In genomic region chr17:17866425-17866824, GRCh38 we compare ENCODE assay signal across 18 cellular contexts. TPM values are rescaled to one million over a fixed set of nuclear protein-coding genes. Genes with fewer than 3 reads are reported as not detected.
A peak's percentile ranks its signal among the peaks of the same experiment; 100 is the strongest.
DNase-seq lines count a peak whose midpoint lies in the region; FAIRE-seq and TF ChIP-seq lines count a peak whose summit lies in the region.
"Had no signal": no experiment of that assay in that cellular context is flagged by ENCODE, and none has a peak within 500 bp of the region (broad histone marks: within the 10 kb centered on the region; RNA-seq: fewer than 3 reads in every experiment).

No MANE protein-coding gene starts in this region.

- no peak for DNase-seq in RWPE1 (ENCODE audit: low spot score)
- DNase-seq in H1 (ENCODE audit: low read depth in 1 of 2, low spot score in 2 of 2): no peak
- no peak for DNase-seq in mesendoderm
- no peak for DNase-seq in activated gamma-delta T cell treated with Interleukin-2 at 50 U/mL for 16 hours
- DNase-seq in testis: no peak
- no peak for DNase-seq in transverse colon
- DNase-seq: BE2C; CD8-positive, alpha-beta T cell; COR-L47; DMS153; DMS79 treated with DMSO at 0.1 percent for 48 hours; EL; GM23248; H9 had no signal

- H2BK5ac ChIP-seq in H1 (ENCODE audit: low read depth, low read length) (no peak overlapping the region), mesendoderm (ENCODE audit: low read length) (no peak overlapping the region)

- no peak overlapping the region for H2BK120ac ChIP-seq in H1 (replicated peaks; ENCODE audit: low read depth, low read length)
- no peak overlapping the region for H2BK120ac ChIP-seq in mesendoderm (ENCODE audit: low read depth, low read length)

- no peaks in the 10 kb centered on the region for H3K23me2 ChIP-seq in H1 (ENCODE audit: low read depth, low read length)

- H2AK5ac ChIP-seq in H1 (ENCODE audit: low read depth, low read length) (0 out of 2 replicates have a peak overlapping the region, but pooled peaks have one; percentile 42), mesendoderm (ENCODE audit: low read length) (no peak overlapping the region)

- no peak overlapping the region for H3K18ac ChIP-seq in H1 (ENCODE audit: extremely low read depth, low read length)
- H3K18ac ChIP-seq in mesendoderm (ENCODE audit: low read length): no peak overlapping the region

- peak overlapping the region; percentile 92; the same call in 1 of the 2 replicates for H2BK12ac ChIP-seq in H1 (ENCODE audit: low read depth, low read length)

- H3K79me2 ChIP-seq in H1 (ENCODE audit: control insufficient read depth in 1 of 2, insufficient read depth in 2 of 2, low read length in 2 of 2) (no peaks in the 10 kb centered on the region), mesendoderm (ENCODE audit: control insufficient read depth, insufficient read depth, low read length) (no peaks in the 10 kb centered on the region)

- no peak overlapping the region for H2AFZ ChIP-seq in H1 (ENCODE audit: low read length)
- H2AFZ ChIP-seq: GM23248 had no signal

- no peak overlapping the region for H3K14ac ChIP-seq in H1 (ENCODE audit: insufficient read length)

- intact Hi-C loops in testis (cut with DNase I; ENCODE audit: low total_unique reads): no loop called here
- intact Hi-C loops in transverse colon (cut with DNase I; ENCODE audit: low total_unique reads): loop anchor here (5.0 kb wide), 1 partner anchor 171 kb away; the partner anchor contains the start of genes ATPAF2 and GID4

- H3K56ac ChIP-seq in H1 (replicated peaks; ENCODE audit: insufficient read length, low read depth, low read length) (no peak overlapping the region), mesendoderm (ENCODE audit: low read length) (peak overlapping the region; percentile 25)

- no peak overlapping the region for H3K4me2 ChIP-seq in H1 (ENCODE audit: insufficient read depth in 1 of 2, low read depth in 2 of 2, low read length in 2 of 2)
- H3K4me2 ChIP-seq in mesendoderm (ENCODE audit: low read length): no peak overlapping the region
- H3K4me2 ChIP-seq: A549 had no signal

- H3K4me1 ChIP-seq in H1 (replicated peaks in 1 of 4; ENCODE audit: control insufficient read depth in 3 of 4, insufficient read depth in 4 of 4, low read length in 3 of 4) (peaks cover 3 to 14% (median 11%) of the 10 kb centered on the region in 4 experiments), mesendoderm (ENCODE audit: control insufficient read depth, low read depth, low read length) (no peaks in the 10 kb centered on the region), testis (no peaks in the 10 kb centered on the region), transverse colon (peaks cover 0 to 9% (median 2%) of the 10 kb centered on the region in 4 donors)
- H3K4me1 ChIP-seq: A549, BE2C had no signal

- H4K8ac ChIP-seq in H1 (ENCODE audit: extremely low read depth, insufficient read depth, low read length) (no peak overlapping the region), mesendoderm (ENCODE audit: low read depth, low read length) (no peak overlapping the region)

- H4K5ac ChIP-seq in H1 (ENCODE audit: insufficient read length, low read depth, low read length) (no peak overlapping the region), mesendoderm (ENCODE audit: low read length) (no peak overlapping the region)

- in situ Hi-C loops in transverse colon (cut with MboI; ENCODE audit: low pct_ligation_motif_present in 1 of 4, low pct_unique_long_range_greater_than_20kb in 1 of 4, low sequenced_read_pairs in 3 of 4): loop anchor here in 2 of 4 donors (10.0 to 25.0 kb wide), 2 partner anchors 62 to 179 kb away; partner anchors contain the start of gene RAI1 (in 1 of the 2)

- H3K9ac ChIP-seq in H1 (replicated peaks in 1 of 4; ENCODE audit: extremely low read depth in 1 of 4, low read depth in 3 of 4, low read length in 3 of 4) (no peak overlapping the region), mesendoderm (ENCODE audit: low read length) (no peak overlapping the region)
- H3K9ac ChIP-seq: GM23248 had no signal

- no peaks in the 10 kb centered on the region for H3K9me3 ChIP-seq in H1 (ENCODE audit: insufficient read depth in 2 of 2, low read depth in 1 of 2, low read length in 1 of 2)
- H3K9me3 ChIP-seq in testis: no peaks in the 10 kb centered on the region
- H3K9me3 ChIP-seq in transverse colon: no peaks in the 10 kb centered on the region
- H3K9me3 ChIP-seq: A549, BE2C had no signal

- FAIRE-seq in H1 (lab: Jason Lieb, UNC): no peak
- FAIRE-seq: A549, D721Med, G401.6, GM12891 had no signal

- TF ChIP-seq EP300 in H1 (IDR thresholded peaks at IDR 0.05; ENCODE audit: borderline replicate concordance in 1 of 2, low read depth in 2 of 2, low read length in 2 of 2) (no peak), transverse colon (IDR thresholded peaks at IDR 0.05; ENCODE audit: low read depth) (no peak)

- TF ChIP-seq POLR2A in H1 (IDR thresholded peaks at IDR 0.05; ENCODE audit: control extremely low read depth in 1 of 2, low read depth in 2 of 2, low read length in 2 of 2): no peak
- TF ChIP-seq POLR2A in testis (IDR thresholded peaks at IDR 0.05): no peak
- TF ChIP-seq POLR2A in transverse colon (IDR thresholded peaks at IDR 0.05): no peak

- peak overlapping the region; percentile 28 for H3K27ac ChIP-seq in RWPE1
- H3K27ac ChIP-seq in H1 (ENCODE audit: low read depth, low read length): no peak overlapping the region
- no peak overlapping the region for H3K27ac ChIP-seq in mesendoderm (ENCODE audit: low read depth, low read length)
- H3K27ac ChIP-seq in testis: no peak overlapping the region
- H3K27ac ChIP-seq in transverse colon: no peak overlapping the region
- H3K27ac ChIP-seq: A549, GM23248 had no signal

- H3K4me3 ChIP-seq in H1 (ENCODE audit: extremely low read depth in 1 of 4, insufficient read depth in 2 of 4, low read depth in 3 of 4, low read length in 4 of 4): no peak overlapping the region
- no peak overlapping the region for H3K4me3 ChIP-seq in mesendoderm (ENCODE audit: low read length)
- no peak overlapping the region for H3K4me3 ChIP-seq in testis
- no peak overlapping the region for H3K4me3 ChIP-seq in transverse colon
- H3K4me3 ChIP-seq: A549, GM23248 had no signal

- H3K4ac ChIP-seq in H1 (replicated peaks; ENCODE audit: insufficient read length, low read depth, low read length) (no peak overlapping the region), mesendoderm (ENCODE audit: low read depth, low read length) (no peak overlapping the region)

- H4K91ac ChIP-seq in H1 (replicated peaks; ENCODE audit: insufficient read length, low read length): no peak overlapping the region

- TF ChIP-seq RAD21 in H1 (IDR thresholded peaks at IDR 0.05 in 1 of 2, conservative IDR thresholded peaks at IDR 0.05 in 1 of 2; ENCODE audit: low read depth in 2 of 2, low read length in 2 of 2): no peak

- H3K79me1 ChIP-seq in H1 (ENCODE audit: low read depth, low read length) (no peaks in the 10 kb centered on the region), mesendoderm (ENCODE audit: low read length) (no peaks in the 10 kb centered on the region)

- no peak for TF ChIP-seq CTCF in RWPE1 (conservative IDR thresholded peaks at IDR 0.05; ENCODE audit: low read depth)
- no peak for TF ChIP-seq CTCF in H1 (IDR thresholded peaks at IDR 0.05; ENCODE audit: control extremely low read depth in 1 of 3, insufficient read depth in 1 of 3, low read depth in 1 of 3, low read length in 3 of 3)
- no peak for TF ChIP-seq CTCF in testis (IDR thresholded peaks at IDR 0.05)
- TF ChIP-seq CTCF in transverse colon (IDR thresholded peaks at IDR 0.05): no peak

- POLR2A ChIA-PET in RWPE1 (lab: Yijun Ruan, JAX; ENCODE audit: low non-redundant PET) (no interaction called here), H1 (lab: Charles Lee; ENCODE audit: partially characterized antibody) (interaction anchor here (0.8 to 4.4 kb wide), 3 partner anchors 13 to 55 kb away, joined by 3 to 21 read pairs (median 3); partner anchors contain the start of gene SREBF1)

- no peaks in the 10 kb centered on the region for H3K36me3 ChIP-seq in H1 (ENCODE audit: control insufficient read depth in 2 of 4, insufficient read depth in 4 of 4, low read length in 3 of 4)
- H3K36me3 ChIP-seq in mesendoderm (ENCODE audit: control insufficient read depth, insufficient read depth, low read length): no peaks in the 10 kb centered on the region
- H3K36me3 ChIP-seq in testis (ENCODE audit: low read depth, missing control alignments): no peaks in the 10 kb centered on the region
- no peaks in the 10 kb centered on the region for H3K36me3 ChIP-seq in transverse colon
- H3K36me3 ChIP-seq: BE2C had no signal

- H3K27me3 ChIP-seq in H1 (replicated peaks in 1 of 4; ENCODE audit: control insufficient read depth in 3 of 4, extremely low read depth in 1 of 4, insufficient read depth in 3 of 4, low read length in 3 of 4): peaks cover 0 to 6% (median 3%) of the 10 kb centered on the region in 4 experiments; a peak in 2 of 7 replicates
- no peaks in the 10 kb centered on the region for H3K27me3 ChIP-seq in mesendoderm (ENCODE audit: insufficient read depth, low read length, poor library complexity)
- no peaks in the 10 kb centered on the region for H3K27me3 ChIP-seq in testis
- no peaks in the 10 kb centered on the region for H3K27me3 ChIP-seq in transverse colon
- H3K27me3 ChIP-seq: BE2C had no signal

- CTCF ChIA-PET in RWPE1 (lab: Yijun Ruan, JAX): interaction anchor here (0.9 kb wide), 1 partner anchor 45 kb away, joined by 3 read pairs; no protein-coding TSS in a partner anchor
- CTCF ChIA-PET in H1 (lab: Charles Lee; ENCODE audit: partially characterized antibody): interaction anchor here (0.7 to 26.2 kb wide), 9 partner anchors 8 to 186 kb away, joined by 3 to 404 read pairs (median 4); no protein-coding TSS in a partner anchor

- 69% methylated on average over 3 of the region's 3 CpGs; no CpG with 5 or more reads in 1 of the 2 experiments for WGBS in H1 (ENCODE audit: extremely low coverage in 1 of 2, insufficient coverage in 1 of 2, insufficient read length in 1 of 2, insufficient replicate concordance in 2 of 2, low coverage in 1 of 2, low lambda C conversion rate in 2 of 2, missing lambda C conversion rate in 1 of 2), 2 experiments
- WGBS in mesendoderm (ENCODE audit: extremely low coverage, insufficient coverage, low lambda C conversion rate): no CpG with 5 or more reads among the region's 3 CpGs
- 91 to 95% methylated on average over 3 of the region's 3 CpGs for whole genome bisulfite sequencing in testis, 2 donors
- 85% methylated on average over 3 of the region's 3 CpGs; no CpG with 5 or more reads in 1 of the 2 donors for WGBS in transverse colon (ENCODE audit: low coverage in 1 of 2), 2 donors

- no peak overlapping the region for H2BK15ac ChIP-seq in H1 (ENCODE audit: low read length)
- no peak overlapping the region for H2BK15ac ChIP-seq in mesendoderm (replicated peaks; ENCODE audit: low read depth)

- H3K23ac ChIP-seq in H1 (ENCODE audit: insufficient read length) (no peak overlapping the region), mesendoderm (ENCODE audit: low read length) (no peak overlapping the region)

- no peaks in the 10 kb centered on the region for H4K20me1 ChIP-seq in H1 (replicated peaks in 1 of 2; ENCODE audit: control insufficient read depth in 1 of 2, insufficient read depth in 2 of 2, low read length in 2 of 2)

- H2BK20ac ChIP-seq in H1 (ENCODE audit: low read length): no peak overlapping the region

RNA-seq across cellular contexts. Expression of gene SREBF1, which starts 29.6 kb away (rescaled TPM):
- total RNA-seq in H1 (2021; fragmentation: NEBNext Ultra II Directional; extraction: Animal tissue kit (Norgen Biotek cat#: 25700)): 69.9 and 70.8 TPM in 2 replicates
- 28.6 and 64.6 TPM in 2 replicates for polyA plus RNA-seq in H1 (2011; rRNA removed)
- polyA plus RNA-seq in H1 (2011; cell fraction: cytosol; rRNA removed): 34.1 TPM
- polyA plus RNA-seq in H1 (2011; cell fraction: nucleus; rRNA removed): 270 TPM
- polyA plus RNA-seq in H1 (2012, experiment 1 of 2): 45.2 to 64.7 TPM (median 53.7 TPM) in 4 replicates
- 36.4 TPM for polyA plus RNA-seq in H1 (2012, experiment 2 of 2)
- polyA plus RNA-seq in H1 (2013, experiment 1 of 2): 88.4 TPM
- 76.5 TPM for polyA plus RNA-seq in H1 (2013, experiment 2 of 2)
- polyA minus RNA-seq in H1 (2011; rRNA and poly(A)+ RNA removed): 21.0 and 35.5 TPM in 2 replicates
- polyA minus RNA-seq in H1 (2011; cell fraction: cytosol; rRNA and poly(A)+ RNA removed): 60.1 TPM
- polyA minus RNA-seq in H1 (2011; cell fraction: nucleus; rRNA and poly(A)+ RNA removed): 90.1 TPM
- 59.1 TPM for polyA plus RNA-seq in mesendoderm (2013, experiment 1 of 2)
- 55.4 TPM for polyA plus RNA-seq in mesendoderm (2013, experiment 2 of 2)
- 100 to 1,000 TPM; 239 to 256 TPM for total RNA-seq in testis
- 142 TPM for polyA plus RNA-seq in testis (ENCODE audit: insufficient read depth, low read depth, low replicate concordance)
- total RNA-seq in transverse colon: 100 to 1,000 TPM in 3 of 4 donors, 10 to 100 TPM in 1; 45.7 to 206 (median 148) TPM
